ENCODE assay signal across 9 cellular contexts in the genomic region with DNA sequence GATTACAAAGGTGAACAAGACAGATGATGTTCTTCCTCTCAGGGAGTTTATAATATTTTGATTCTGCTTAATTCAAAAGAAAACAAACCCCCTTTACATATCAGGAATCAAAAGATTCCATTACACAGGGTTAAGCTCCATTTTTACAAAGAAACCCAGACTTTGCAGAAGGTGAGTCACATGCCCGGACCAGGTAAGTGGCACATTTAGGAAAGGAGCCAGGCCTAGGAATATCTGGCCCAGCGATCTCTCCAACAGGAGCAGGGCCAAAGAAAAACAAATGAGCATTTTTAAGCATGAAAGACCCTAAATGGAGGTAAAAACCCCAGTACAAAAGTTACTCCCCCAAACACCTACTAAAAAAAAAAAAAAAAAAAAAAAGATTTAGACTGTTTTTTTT. TPM values are rescaled to one million over a fixed set of nuclear protein-coding genes. Genes with fewer than 3 reads are reported as not detected.
DNase-seq lines count a peak whose midpoint lies in the region; ATAC-seq and TF ChIP-seq lines count a peak whose summit lies in the region.
"Had no signal": no experiment of that assay in that cellular context is flagged by ENCODE, and none has a peak within 500 bp of the region (broad histone marks: within the 10 kb centered on the region; RNA-seq: fewer than 3 reads in every experiment).

No MANE protein-coding gene starts in this region.

- peak overlapping the region; percentile 96 to 99 for H3K27ac Mint-ChIP-seq in T-cell

- POLR2A ChIA-PET in T-cell (lab: Charles Lee): interaction anchor here (0.6 to 1.5 kb wide), 3 partner anchors 10 to 82 kb away, joined by 3 to 4 read pairs (median 3); no protein-coding TSS in a partner anchor

- H3K9me3 Mint-ChIP-seq in T-cell: peaks cover 0 to 6% (median 2%) of the 10 kb centered on the region in 3 donors

- peaks cover 52 to 56% (median 53%) of the 10 kb centered on the region in 3 donors for H3K4me1 Mint-ChIP-seq in T-cell

- H3K4me3 Mint-ChIP-seq in T-cell: peak overlapping the region; percentile 93 to 98 (median 94)

- H3K4me3 ChIP-seq in GM12875 (ENCODE audit: low read depth, low read length) (peak overlapping the region; percentile 65), fibroblast of pulmonary artery (replicated peaks; ENCODE audit: low read depth, low read length) (peak overlapping the region; percentile 82), skeletal muscle cell (ENCODE audit: low read depth, low read length) (peak overlapping the region; percentile 71)

- no peak for ATAC-seq in T-cell (replicated peaks in 1 of 4)

- H3K36me3 Mint-ChIP-seq in T-cell: peaks cover 22% of the 10 kb centered on the region

- H3K27me3 Mint-ChIP-seq in T-cell: no peaks in the 10 kb centered on the region

- CTCF ChIA-PET in T-cell (lab: Charles Lee): interaction anchor here (0.5 to 2.4 kb wide), 6 partner anchors 9 to 340 kb away, joined by 3 to 15 read pairs (median 8); a partner anchor contains a TSS

- DNase-seq in T-cell (no peak), fibroblast of pulmonary artery (ENCODE audit: low read depth) (no peak), skeletal muscle cell (ENCODE audit: low read depth) (no peak), HT-29 (ENCODE audit: low spot score) (no peak), NCI-H1417 (lab: John Stamatoyannopoulos, UW) (no peak), EL (no peak), middle frontal gyrus (ENCODE audit: extremely low spot score, low spot score) (no peak)
- DNase-seq: GOT3 had no signal

- no peak for TF ChIP-seq CTCF in GM12875 (IDR thresholded peaks at IDR 0.05; ENCODE audit: borderline replicate concordance, insufficient read depth, low read depth, low read length)
- TF ChIP-seq CTCF in fibroblast of pulmonary artery (IDR thresholded peaks at IDR 0.05; ENCODE audit: low read length, missing control alignments): no peak

RNA-seq across cellular contexts. Expression of a gene that starts 1.1 kb away (rescaled TPM):
- total RNA-seq in T-cell: 10 to 100 TPM; 37.6 to 47.5 (median 41.8) TPM
- total RNA-seq in HT-29 (2014; rRNA removed; shearing (Covaris generic)): 18.3 and 20.0 TPM in 2 replicates

RNA-seq across cellular contexts. Expression of a gene that starts 50.0 kb away (rescaled TPM):
- 10 to 100 TPM; 20.9 to 30.4 (median 27.3) TPM for total RNA-seq in T-cell
- 15.1 and 16.1 TPM in 2 replicates for total RNA-seq in HT-29 (2014; rRNA removed; shearing (Covaris generic))
